ENCODE assay signal across 22 cellular contexts in the genomic region with DNA sequence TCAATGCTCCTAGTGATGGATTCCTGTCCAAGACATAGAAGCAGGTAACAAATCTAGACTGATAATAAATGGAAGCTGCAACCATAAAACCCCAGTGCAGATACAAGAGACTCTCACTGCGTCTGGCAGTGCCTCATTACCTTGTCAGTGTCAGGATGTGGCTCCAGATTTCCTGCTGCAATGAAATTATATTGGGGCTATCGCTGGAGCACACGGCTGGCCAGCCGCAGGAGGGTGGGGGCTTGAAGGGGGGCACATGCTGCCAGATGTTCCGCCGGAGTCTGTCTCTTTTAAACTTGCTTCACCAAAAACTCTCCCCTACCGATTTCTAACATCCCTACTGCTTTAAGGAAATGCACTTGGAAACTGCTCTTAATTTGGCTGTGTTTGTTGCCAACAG.
DNase-seq lines count a peak whose midpoint lies in the region; ATAC-seq and TF ChIP-seq lines count a peak whose summit lies in the region.
"Had no signal": no experiment of that assay in that cellular context is flagged by ENCODE, and none has a peak within 500 bp of the region (broad histone marks: within the 10 kb centered on the region; RNA-seq: fewer than 3 reads in every experiment).

No MANE protein-coding gene starts in this region.

- TF ChIP-seq CTCF in hepatocyte (IDR thresholded peaks at IDR 0.05; ENCODE audit: poor library complexity): no peak

- peaks cover 3% of the 10 kb centered on the region for H3K9me3 Mint-ChIP-seq in activated CD8-positive, alpha-beta memory T cell treated with anti-CD3 and anti-CD28 coated beads, Interleukin-2, amount 10 ng/mL, durations not matched to agents 7 days and 5 days (ENCODE audit: low read depth)

- no peak overlapping the region for H3K4me3 Mint-ChIP-seq in activated CD8-positive, alpha-beta memory T cell treated with anti-CD3 and anti-CD28 coated beads, Interleukin-2, amount 10 ng/mL, durations not matched to agents 7 days and 5 days
- H3K4me3 Mint-ChIP-seq: CD4-positive, alpha-beta memory T cell; HFFc6 had no signal

- WGBS in hepatocyte (ENCODE audit: low lambda C conversion rate, missing lambda C conversion rate): 41% methylated on average over 7 of the region's 7 CpGs

- peak overlapping the region; percentile 46 for H3K4me2 ChIP-seq in hepatocyte
- H3K4me2 ChIP-seq: A549 had no signal

- H3K36me3 Mint-ChIP-seq in activated CD8-positive, alpha-beta memory T cell treated with anti-CD3 and anti-CD28 coated beads, Interleukin-2, amount 10 ng/mL, durations not matched to agents 7 days and 5 days: no peaks in the 10 kb centered on the region
- H3K36me3 Mint-ChIP-seq: CD14-positive monocyte; CD4-positive, alpha-beta memory T cell had no signal

- no peaks in the 10 kb centered on the region for H3K36me3 ChIP-seq in hepatocyte (replicated peaks; ENCODE audit: insufficient read depth, low read depth)

- no peaks in the 10 kb centered on the region for H3K4me1 ChIP-seq in hepatocyte (ENCODE audit: insufficient read depth)
- H3K4me1 ChIP-seq: A549 had no signal

- no peaks in the 10 kb centered on the region for H3K79me2 ChIP-seq in hepatocyte

- H3K27me3 ChIP-seq in hepatocyte: peaks cover 28% of the 10 kb centered on the region

- H3K9me2 ChIP-seq in hepatocyte (replicated peaks; ENCODE audit: insufficient read depth): no peaks in the 10 kb centered on the region

- H3K27me3 Mint-ChIP-seq in activated CD8-positive, alpha-beta memory T cell treated with anti-CD3 and anti-CD28 coated beads, Interleukin-2, amount 10 ng/mL, durations not matched to agents 7 days and 5 days: peaks cover 85% of the 10 kb centered on the region

- H3K9me3 ChIP-seq in hepatocyte (ENCODE audit: low read depth): no peaks in the 10 kb centered on the region
- H3K9me3 ChIP-seq: A549 had no signal

- ATAC-seq in activated CD8-positive, alpha-beta memory T cell treated with anti-CD3 and anti-CD28 coated beads, Interleukin-2, amount 10 ng/mL, durations not matched to agents 7 days and 5 days: peak; percentile 23
- ATAC-seq in GM18868 (IDR thresholded peaks at IDR 0.05; ENCODE audit: unreplicated experiment): no peak
- ATAC-seq: A549, GM12878, HCT116 had no signal

- H3K27ac Mint-ChIP-seq in activated CD8-positive, alpha-beta memory T cell treated with anti-CD3 and anti-CD28 coated beads, Interleukin-2, amount 10 ng/mL, durations not matched to agents 7 days and 5 days: no peak overlapping the region
- H3K27ac Mint-ChIP-seq: CD14-positive monocyte; CD4-positive, alpha-beta memory T cell; HFFc6 had no signal

- no peak overlapping the region for H3K4me3 ChIP-seq in hepatocyte
- H3K4me3 ChIP-seq: A549, GM12878, GM23248 had no signal

- CTCF ChIA-PET in activated CD8-positive, alpha-beta memory T cell treated with anti-CD3 and anti-CD28 coated beads, Interleukin-2, amount 10 ng/mL, durations not matched to agents 7 days and 5 days (lab: Charles Lee): interaction anchor here (0.8 to 1.2 kb wide), 2 partner anchors 139 to 202 kb away, joined by 3 read pairs; no protein-coding TSS in a partner anchor

- H2AFZ ChIP-seq in hepatocyte: no peak overlapping the region
- H2AFZ ChIP-seq: GM23248 had no signal

- peak; percentile 45 for DNase-seq in DMS 273 (lab: John Stamatoyannopoulos, UW; ENCODE audit: unreplicated experiment)
- DNase-seq in DMS 273 treated with DMSO at 0.1 percent for 48 hours (lab: John Stamatoyannopoulos, UW): no peak
- DNase-seq in activated CD8-positive, alpha-beta memory T cell treated with anti-CD3 and anti-CD28 coated beads, Interleukin-2, amount 10 ng/mL, durations not matched to agents 7 days and 5 days: no peak
- no peak for DNase-seq in activated CD8-positive, alpha-beta memory T cell treated with anti-CD3 and anti-CD28 coated beads, Interleukin-2, amount 50 U/mL, for 48 hours
- no peak for DNase-seq in hepatocyte (ENCODE audit: low spot score)
- DNase-seq in C1 segment of cervical spinal cord (lab: John Stamatoyannopoulos, UW): no peak
- DNase-seq: AML-193; CD4-positive, alpha-beta memory T cell; DMS53; DND-41; EL; GM23248; H7; HFFc6; IMR-90; KBM-7 had no signal

- H3K27ac ChIP-seq in hepatocyte: peak overlapping the region; percentile 66
- H3K27ac ChIP-seq: 22Rv1, GM23248 had no signal

- H4K20me1 ChIP-seq in hepatocyte (ENCODE audit: insufficient read depth, poor library complexity, severe bottlenecking): no peaks in the 10 kb centered on the region

- H3K4me1 Mint-ChIP-seq in activated CD8-positive, alpha-beta memory T cell treated with anti-CD3 and anti-CD28 coated beads, Interleukin-2, amount 10 ng/mL, durations not matched to agents 7 days and 5 days: no peaks in the 10 kb centered on the region
- H3K4me1 Mint-ChIP-seq: CD14-positive monocyte had no signal
